ENCODE assay signal across 1 cellular context in the genomic region with DNA sequence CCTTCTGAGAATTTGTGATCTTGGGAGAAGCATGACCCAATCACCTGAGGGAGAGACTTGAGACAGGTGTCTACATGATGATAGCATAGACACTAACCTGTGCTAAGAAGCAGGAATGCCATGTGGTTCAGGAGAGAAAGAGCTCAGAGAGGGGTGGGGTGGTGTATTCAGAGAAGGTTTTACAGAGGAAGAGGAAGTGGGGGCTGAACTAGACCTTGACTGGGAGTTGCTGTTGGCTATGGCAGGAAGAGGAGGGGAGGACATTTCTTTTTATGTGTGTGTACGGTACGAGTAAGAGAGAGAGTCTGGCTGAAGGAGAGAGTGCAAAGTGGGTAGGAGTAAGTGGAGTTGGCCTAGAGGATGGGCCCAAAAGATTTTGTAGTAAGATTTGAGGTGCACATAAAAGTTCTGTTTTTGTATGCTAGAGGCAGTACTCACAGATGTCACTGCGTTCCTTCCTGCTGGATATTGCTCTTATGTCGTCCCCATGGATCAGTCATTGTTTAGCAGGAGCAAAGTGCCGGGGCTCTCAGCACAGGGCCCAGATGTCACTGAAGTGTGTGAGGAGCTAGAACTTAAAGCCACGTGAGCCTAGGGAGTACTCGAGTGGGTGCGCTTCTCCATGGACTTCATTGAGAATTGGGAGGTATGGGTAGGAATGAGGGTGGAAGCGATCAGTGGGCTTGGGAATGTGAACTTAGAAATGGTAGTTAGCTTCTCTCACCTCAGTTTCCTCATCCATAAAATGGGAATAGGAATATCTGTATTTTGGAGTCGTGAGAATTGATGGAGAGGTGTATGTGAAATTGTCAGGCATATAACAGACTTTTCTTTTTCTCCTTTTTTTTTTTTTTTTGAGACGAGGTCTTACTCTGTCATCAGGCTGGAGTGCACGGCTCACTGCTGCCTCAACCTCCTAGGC.
TF ChIP-seq lines count a peak whose summit lies in the region.

No MANE protein-coding gene starts in this region.

TF ChIP-seq in HEK293, 187 proteins besides CTCF, POLR2A, EP300 and RAD21 (continued from another document):
- TF ChIP-seq ZIC2 (tag by site-specific recombination; IDR thresholded peaks at IDR 0.05), result no peak
- TF ChIP-seq, protein P1, sequence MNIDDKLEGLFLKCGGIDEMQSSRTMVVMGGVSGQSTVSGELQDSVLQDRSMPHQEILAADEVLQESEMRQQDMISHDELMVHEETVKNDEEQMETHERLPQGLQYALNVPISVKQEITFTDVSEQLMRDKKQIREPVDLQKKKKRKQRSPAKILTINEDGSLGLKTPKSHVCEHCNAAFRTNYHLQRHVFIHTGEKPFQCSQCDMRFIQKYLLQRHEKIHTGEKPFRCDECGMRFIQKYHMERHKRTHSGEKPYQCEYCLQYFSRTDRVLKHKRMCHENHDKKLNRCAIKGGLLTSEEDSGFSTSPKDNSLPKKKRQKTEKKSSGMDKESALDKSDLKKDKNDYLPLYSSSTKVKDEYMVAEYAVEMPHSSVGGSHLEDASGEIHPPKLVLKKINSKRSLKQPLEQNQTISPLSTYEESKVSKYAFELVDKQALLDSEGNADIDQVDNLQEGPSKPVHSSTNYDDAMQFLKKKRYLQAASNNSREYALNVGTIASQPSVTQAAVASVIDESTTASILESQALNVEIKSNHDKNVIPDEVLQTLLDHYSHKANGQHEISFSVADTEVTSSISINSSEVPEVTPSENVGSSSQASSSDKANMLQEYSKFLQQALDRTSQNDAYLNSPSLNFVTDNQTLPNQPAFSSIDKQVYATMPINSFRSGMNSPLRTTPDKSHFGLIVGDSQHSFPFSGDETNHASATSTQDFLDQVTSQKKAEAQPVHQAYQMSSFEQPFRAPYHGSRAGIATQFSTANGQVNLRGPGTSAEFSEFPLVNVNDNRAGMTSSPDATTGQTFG (tag by site-specific recombination; IDR thresholded peaks at IDR 0.05; ENCODE audit: borderline replicate concordance), result no peak
TF ChIP-seq in HEK293: peak in this region for 1.
